ENCODE assay signal across 11 cellular contexts in the genomic region with DNA sequence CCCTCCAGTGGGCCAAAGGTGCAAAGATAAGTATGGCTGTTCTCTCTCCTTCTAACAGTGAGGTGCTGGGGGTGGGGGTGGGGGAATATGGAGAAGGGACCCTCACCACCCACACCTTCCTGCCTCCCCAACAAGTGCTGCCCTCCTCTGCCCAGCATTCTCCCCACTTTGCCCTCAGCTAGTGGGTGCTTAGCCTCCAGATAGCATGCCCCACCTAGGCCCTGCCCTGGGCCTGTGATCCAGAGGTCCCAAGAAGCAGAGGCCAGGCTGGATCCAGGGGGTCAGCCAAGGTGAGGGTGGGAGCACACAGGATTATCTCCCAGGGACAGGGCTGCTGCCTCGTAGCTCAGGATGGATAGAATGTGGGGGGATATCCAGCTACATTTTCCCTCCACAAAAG. TPM values are rescaled to one million over a fixed set of nuclear protein-coding genes. Genes with fewer than 3 reads are reported as not detected.
DNase-seq lines count a peak whose midpoint lies in the region; ATAC-seq and TF ChIP-seq lines count a peak whose summit lies in the region.
"Had no signal": no experiment of that assay in that cellular context is flagged by ENCODE, and none has a peak within 500 bp of the region (broad histone marks: within the 10 kb centered on the region; RNA-seq: fewer than 3 reads in every experiment).

No MANE protein-coding gene starts in this region.

- H3K27ac Mint-ChIP-seq in activated T-helper 17 cell treated with anti-CD3 and anti-CD28 coated beads, Interleukin-2, amount 50 U/mL, for 72 hours = peak overlapping the region; percentile 83
- no peak overlapping the region for H3K27ac Mint-ChIP-seq in stimulated activated naive CD8-positive, alpha-beta T cell treated with anti-CD3 and anti-CD28 coated beads, Interleukin-15, amount 100 ng/mL, for 72 hours

- DNase-seq in SK-N-SH (no peak), caudate nucleus (lab: John Stamatoyannopoulos, UW) (no peak), head of caudate nucleus (no peak)
- DNase-seq in stimulated activated naive CD8-positive, alpha-beta T cell treated with anti-CD3 and anti-CD28 coated beads, Interleukin-15, amount 100 ng/mL, for 72 hours = no peak
- DNase-seq: 8988T, NCI-H2081 treated with DMSO at 0.1 percent for 48 hours had no signal

- H3K9me3 ChIP-seq in SK-N-SH (no peaks in the 10 kb centered on the region), iPS-15b (ENCODE audit: control insufficient read depth, insufficient read depth, low read length) (no peaks in the 10 kb centered on the region)
- H3K9me3 ChIP-seq: left lung had no signal

- H3K4me3 ChIP-seq in SK-N-SH (ENCODE audit: low read depth in 2 of 2, low read length in 1 of 2) (peak overlapping the region; percentile 83 to 93), iPS-15b (ENCODE audit: low read depth, low read length) (peak overlapping the region; percentile 68)

- H3F3A ChIP-seq in SK-N-SH (replicated peaks; ENCODE audit: insufficient read depth) = peaks cover 17% of the 10 kb centered on the region

- POLR2A ChIA-PET in SK-N-SH (lab: Yijun Ruan, JAX) = no interaction called here

- no peak for TF ChIP-seq CTCF in SK-N-SH (IDR thresholded peaks at IDR 0.05)

- H3K27ac ChIP-seq in SK-N-SH (ENCODE audit: low read depth in 2 of 2, low read length in 1 of 2) (no peak overlapping the region), caudate nucleus (ENCODE audit: low read depth, low read length) (no peak overlapping the region)

- ATAC-seq in SK-N-SH treated with all-trans-retinoic acid at 6 μM for 48 hours = no peak
- ATAC-seq in activated T-helper 17 cell treated with anti-CD3 and anti-CD28 coated beads, Interleukin-2, amount 50 U/mL, for 72 hours (replicated peaks) = no peak
- no peak for ATAC-seq in stimulated activated naive CD8-positive, alpha-beta T cell treated with anti-CD3 and anti-CD28 coated beads, Interleukin-15, amount 100 ng/mL, for 72 hours
- no peak for ATAC-seq in GM18907 (IDR thresholded peaks at IDR 0.05; ENCODE audit: unreplicated experiment)
- ATAC-seq: left lung had no signal

- H3K27me3 ChIP-seq in SK-N-SH (ENCODE audit: insufficient read depth) (no peaks in the 10 kb centered on the region), iPS-15b (ENCODE audit: control insufficient read depth, insufficient read depth, low read length) (peaks cover 5% of the 10 kb centered on the region)
- H3K27me3 ChIP-seq: left lung had no signal

- no peak for TF ChIP-seq EP300 in SK-N-SH (IDR thresholded peaks at IDR 0.05; ENCODE audit: borderline replicate concordance in 1 of 2, low read depth in 1 of 2, low read length in 1 of 2)

- peaks cover 12% of the 10 kb centered on the region for H3K4me1 Mint-ChIP-seq in activated T-helper 17 cell treated with anti-CD3 and anti-CD28 coated beads, Interleukin-2, amount 50 U/mL, for 72 hours
- H3K4me1 Mint-ChIP-seq in stimulated activated naive CD8-positive, alpha-beta T cell treated with anti-CD3 and anti-CD28 coated beads, Interleukin-15, amount 100 ng/mL, for 72 hours = peaks cover 44% of the 10 kb centered on the region

- no peaks in the 10 kb centered on the region for H3K9me2 ChIP-seq in SK-N-SH

- H3K79me2 ChIP-seq in SK-N-SH (ENCODE audit: insufficient read depth) = peaks cover 11% of the 10 kb centered on the region; the same call in 1 of the 2 replicates

- H3K4me2 ChIP-seq in SK-N-SH = peak overlapping the region; percentile 97

- intact Hi-C loops in head of caudate nucleus (cut with DNase I) = no loop called here

- peak overlapping the region; percentile 89 for H3K4me3 Mint-ChIP-seq in activated T-helper 17 cell treated with anti-CD3 and anti-CD28 coated beads, Interleukin-2, amount 50 U/mL, for 72 hours
- H3K4me3 Mint-ChIP-seq in stimulated activated naive CD8-positive, alpha-beta T cell treated with anti-CD3 and anti-CD28 coated beads, Interleukin-15, amount 100 ng/mL, for 72 hours = peak overlapping the region; percentile 91 to 97

- H3K4me1 ChIP-seq in SK-N-SH (ENCODE audit: control insufficient read depth in 1 of 2, insufficient read depth in 2 of 2, low read depth in 1 of 2, low read length in 1 of 2) (peaks cover 9 to 22% of the 10 kb centered on the region in 2 experiments; a peak in 3 of 4 replicates), iPS-15b (ENCODE audit: control insufficient read depth, insufficient read depth, low read length) (peaks cover 3% of the 10 kb centered on the region)

- no peaks in the 10 kb centered on the region for H3K9me3 Mint-ChIP-seq in activated T-helper 17 cell treated with anti-CD3 and anti-CD28 coated beads, Interleukin-2, amount 50 U/mL, for 72 hours
- H3K9me3 Mint-ChIP-seq in stimulated activated naive CD8-positive, alpha-beta T cell treated with anti-CD3 and anti-CD28 coated beads, Interleukin-15, amount 100 ng/mL, for 72 hours = no peaks in the 10 kb centered on the region

- H3K36me3 ChIP-seq in SK-N-SH (replicated peaks in 1 of 2; ENCODE audit: control insufficient read depth in 1 of 2, insufficient read depth in 2 of 2, low read length in 1 of 2) (no peaks in the 10 kb centered on the region), iPS-15b (ENCODE audit: control insufficient read depth, insufficient read depth, low read length) (peaks cover 7% of the 10 kb centered on the region)
- H3K36me3 ChIP-seq: left lung had no signal

- CTCF ChIA-PET in SK-N-SH (lab: Yijun Ruan, JAX) = interaction anchor here (0.9 to 13.1 kb wide), 6 partner anchors 9 to 90 kb away, joined by 3 to 151 read pairs (median 4); no protein-coding TSS in a partner anchor

- WGBS in SK-N-SH (ENCODE audit: low lambda C conversion rate) = 20% methylated on average over 1 of the region's 1 CpG

- H2AFZ ChIP-seq in SK-N-SH (ENCODE audit: low read depth) = no peak overlapping the region

- no peaks in the 10 kb centered on the region for H3K27me3 Mint-ChIP-seq in activated T-helper 17 cell treated with anti-CD3 and anti-CD28 coated beads, Interleukin-2, amount 50 U/mL, for 72 hours
- no peaks in the 10 kb centered on the region for H3K27me3 Mint-ChIP-seq in stimulated activated naive CD8-positive, alpha-beta T cell treated with anti-CD3 and anti-CD28 coated beads, Interleukin-15, amount 100 ng/mL, for 72 hours

- peak overlapping the region; percentile 81 for H3K9ac ChIP-seq in SK-N-SH
- peak overlapping the region; percentile 24 for H3K9ac ChIP-seq in iPS-15b (ENCODE audit: low read depth, low read length)

- H4K20me1 ChIP-seq in SK-N-SH (ENCODE audit: insufficient read depth) = no peaks in the 10 kb centered on the region

- H3K36me3 Mint-ChIP-seq in activated T-helper 17 cell treated with anti-CD3 and anti-CD28 coated beads, Interleukin-2, amount 50 U/mL, for 72 hours (ENCODE audit: low read depth) = peaks cover 7% of the 10 kb centered on the region

- TF ChIP-seq RAD21 in SK-N-SH (IDR thresholded peaks at IDR 0.05; ENCODE audit: low read length) = no peak

TF ChIP-seq in SK-N-SH, 30 proteins besides CTCF, POLR2A, EP300 and RAD21 (continues in another document):
- no peak for TF ChIP-seq CHD2 (IDR thresholded peaks at IDR 0.05; ENCODE audit: low read length, partially characterized antibody)
- TF ChIP-seq SMC3 (IDR thresholded peaks at IDR 0.05; ENCODE audit: low read depth, low read length) = no peak
- no peak for TF ChIP-seq NRF1 (IDR thresholded peaks at IDR 0.05; ENCODE audit: low read depth, low read length)
- TF ChIP-seq NFIC (IDR thresholded peaks at IDR 0.05; ENCODE audit: borderline replicate concordance) = no peak
- TF ChIP-seq RXRA (IDR thresholded peaks at IDR 0.05; ENCODE audit: borderline replicate concordance, low read depth) = no peak
- no peak for TF ChIP-seq FOXJ3 (CRISPR knock-in tag; IDR thresholded peaks at IDR 0.05)
- TF ChIP-seq MXI1 (IDR thresholded peaks at IDR 0.05; ENCODE audit: low read depth, low read length) = no peak
- TF ChIP-seq FOXM1 (IDR thresholded peaks at IDR 0.05; ENCODE audit: low read depth) = no peak
- no peak for TF ChIP-seq TAF1 (IDR thresholded peaks at IDR 0.05; ENCODE audit: borderline replicate concordance, low read depth, low read length)

TF ChIP-seq in SK-N-SH treated with all-trans-retinoic acid at 6 μM for 48 hours, 23 proteins besides CTCF, POLR2A, EP300 and RAD21 (continues in another document):
- TF ChIP-seq ZNF8 (CRISPR knock-in tag; IDR thresholded peaks at IDR 0.05) = no peak

RNA-seq across cellular contexts. Expression of gene ADISSP, which starts 1.2 kb away (rescaled TPM):
- 59.9 and 73.9 TPM in 2 replicates for polyA plus RNA-seq in SK-N-SH (2012; rRNA removed)
- polyA plus RNA-seq in SK-N-SH (2012; cell fraction: cytosol; rRNA removed) = 31.6 and 54.9 TPM in 2 replicates
- 36.1 and 49.8 TPM in 2 replicates for polyA plus RNA-seq in SK-N-SH (2012; cell fraction: nucleus; rRNA removed)
- total RNA-seq in activated T-helper 17 cell treated with anti-CD3 and anti-CD28 coated beads, Interleukin-2, amount 50 U/mL, for 72 hours = 10 to 100 TPM; 40.7 to 66.0 TPM

RNA-seq across cellular contexts. Expression of gene SPEF1, which starts 14.9 kb away (rescaled TPM):
- polyA plus RNA-seq in SK-N-SH (2012; rRNA removed) = 1.6 and 1.8 TPM in 2 replicates
- 1.1 and 1.4 TPM in 2 replicates for polyA plus RNA-seq in SK-N-SH (2012; cell fraction: cytosol; rRNA removed)
- 4.5 and 5.8 TPM in 2 replicates for polyA plus RNA-seq in SK-N-SH (2012; cell fraction: nucleus; rRNA removed)
- under 1 TPM; 0.24 TPM for total RNA-seq in activated T-helper 17 cell treated with anti-CD3 and anti-CD28 coated beads, Interleukin-2, amount 50 U/mL, for 72 hours

RNA-seq across cellular contexts. Expression of gene CENPB, which starts 20.2 kb away (rescaled TPM):
- polyA plus RNA-seq in SK-N-SH (2012; rRNA removed) = 37.6 and 41.2 TPM in 2 replicates
- 29.8 and 39.9 TPM in 2 replicates for polyA plus RNA-seq in SK-N-SH (2012; cell fraction: cytosol; rRNA removed)
- polyA plus RNA-seq in SK-N-SH (2012; cell fraction: nucleus; rRNA removed) = 26.3 and 35.2 TPM in 2 replicates
- 10 to 100 TPM; 42.3 to 82.1 TPM for total RNA-seq in activated T-helper 17 cell treated with anti-CD3 and anti-CD28 coated beads, Interleukin-2, amount 50 U/mL, for 72 hours

RNA-seq across cellular contexts. Expression of gene CDC25B, which starts 29.7 kb away (rescaled TPM):
- polyA plus RNA-seq in SK-N-SH (2012; rRNA removed) = 41.5 and 56.5 TPM in 2 replicates
- 26.5 and 35.3 TPM in 2 replicates for polyA plus RNA-seq in SK-N-SH (2012; cell fraction: cytosol; rRNA removed)
- polyA plus RNA-seq in SK-N-SH (2012; cell fraction: nucleus; rRNA removed) = 173 and 208 TPM in 2 replicates
- 100 to 1,000 TPM in 1 of 2 donors, 10 to 100 TPM in 1; 86.7 to 117 TPM for total RNA-seq in activated T-helper 17 cell treated with anti-CD3 and anti-CD28 coated beads, Interleukin-2, amount 50 U/mL, for 72 hours

RNA-seq across cellular contexts. Expression of gene HSPA12B, which starts 33.9 kb away (rescaled TPM):
- 0.24 and 0.46 TPM in 2 replicates for polyA plus RNA-seq in SK-N-SH (2012; rRNA removed)
- polyA plus RNA-seq in SK-N-SH (2012; cell fraction: cytosol; rRNA removed) = 0.17 and 0.22 TPM in 2 replicates
- 0.44 and 0.52 TPM in 2 replicates for polyA plus RNA-seq in SK-N-SH (2012; cell fraction: nucleus; rRNA removed)
- not detected for total RNA-seq in activated T-helper 17 cell treated with anti-CD3 and anti-CD28 coated beads, Interleukin-2, amount 50 U/mL, for 72 hours
